In genomic region chr12:128992116-128992515, GRCh38 we compare ENCODE assay signal across 9 cellular contexts.
"Had no signal": no experiment of that assay in that cellular context is flagged by ENCODE, and none has a peak within 500 bp of the region (broad histone marks: within the 10 kb centered on the region; RNA-seq: fewer than 3 reads in every experiment).

No MANE protein-coding gene starts in this region.

- H3K27ac ChIP-seq: GM23248 had no signal

- H3K27ac Mint-ChIP-seq: GM23338, H9, HFFc6 had no signal

- H3K4me1 Mint-ChIP-seq: GM23338 had no signal

- H3K4me3 Mint-ChIP-seq: GM23338, H9, HFFc6 had no signal

- DNase-seq: GM23248, GOT3, H7, H9, HCEC 1CT, HFFc6 had no signal

- H3K9me3 ChIP-seq: HAP-1 had no signal

- H3K9ac ChIP-seq: GM23248 had no signal

- H3K36me3 ChIP-seq: HAP-1 had no signal

- H3K4me3 ChIP-seq: GM23248, GM23338, HAP-1 had no signal

- ATAC-seq: GM23338, HCT116 had no signal

- H3K4me1 ChIP-seq: HAP-1 had no signal
